21 cellular contexts compared by ENCODE assay signal in the genomic region with DNA sequence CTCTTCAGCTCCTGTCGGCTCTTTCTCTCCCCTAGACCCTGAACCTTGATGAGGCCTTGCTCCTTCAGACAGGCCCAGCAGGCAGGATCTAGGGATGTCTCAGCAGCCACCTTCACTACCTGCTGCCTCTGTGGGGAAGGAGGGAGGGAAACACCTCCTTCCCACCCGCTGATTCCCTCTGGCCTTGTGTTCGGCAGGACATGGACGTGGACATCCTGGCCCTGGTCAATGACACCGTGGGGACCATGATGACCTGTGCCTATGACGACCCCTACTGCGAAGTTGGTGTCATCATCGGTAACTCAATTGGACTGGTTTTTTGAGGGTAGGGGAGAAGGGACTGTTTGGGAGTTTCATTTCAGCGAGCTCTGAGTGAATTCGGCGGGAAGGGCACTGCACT. TPM values are rescaled to one million over a fixed set of nuclear protein-coding genes. Genes with fewer than 3 reads are reported as not detected.
DNase-seq lines count a peak whose midpoint lies in the region; ATAC-seq and TF ChIP-seq lines count a peak whose summit lies in the region.
"Had no signal": no experiment of that assay in that cellular context is flagged by ENCODE, and none has a peak within 500 bp of the region (broad histone marks: within the 10 kb centered on the region; RNA-seq: fewer than 3 reads in every experiment).

No MANE protein-coding gene starts in this region.

- H3K4me1 ChIP-seq in neuronal stem cell (ENCODE audit: control insufficient read depth in 2 of 2, insufficient read depth in 1 of 2, low read depth in 1 of 2, low read length in 2 of 2) (peaks cover 4% of the 10 kb centered on the region in 2 donors), thoracic aorta (ENCODE audit: control insufficient read depth in 1 of 2, low read depth in 2 of 2) (peaks cover 12 to 26% of the 10 kb centered on the region in 2 donors)

- H3K18ac ChIP-seq in neuronal stem cell (ENCODE audit: low read length): no peak overlapping the region

- H2BK15ac ChIP-seq in neuronal stem cell (ENCODE audit: low read length): no peak overlapping the region

- H4K91ac ChIP-seq in neuronal stem cell (ENCODE audit: low read depth, low read length, poor library complexity): no peak overlapping the region

- H3K4me3 ChIP-seq in neuronal stem cell (ENCODE audit: low read length in 2 of 2): peak overlapping the region in 1 of 2 donors; percentile 36
- H3K4me3 ChIP-seq in thoracic aorta: no peak overlapping the region

- TF ChIP-seq CTCF in Calu3 (IDR thresholded peaks at IDR 0.05; ENCODE audit: unreplicated experiment) (no peak), RWPE1 (conservative IDR thresholded peaks at IDR 0.05; ENCODE audit: low read depth) (no peak), thoracic aorta (IDR thresholded peaks at IDR 0.05) (no peak)

- CTCF ChIA-PET in Calu3 (lab: Charles Lee) (no interaction called here), RWPE1 (lab: Yijun Ruan, JAX) (interaction anchor here (1.1 to 2.0 kb wide), 2 partner anchors 152 to 168 kb away, joined by 6 to 8 read pairs; no protein-coding TSS in a partner anchor)

- H3K79me1 ChIP-seq in neuronal stem cell (ENCODE audit: low read depth, low read length): no peaks in the 10 kb centered on the region

- no peak overlapping the region for H3K4me3 Mint-ChIP-seq in Calu3 (ENCODE audit: low read depth, unreplicated experiment)
- H3K4me3 Mint-ChIP-seq: CD4-positive, CD25-positive, alpha-beta regulatory T cell; IgD-negative memory B cell had no signal

- peaks cover 94% of the 10 kb centered on the region for H3K36me3 Mint-ChIP-seq in Calu3 (ENCODE audit: insufficient read depth, unreplicated experiment)
- H3K36me3 Mint-ChIP-seq: IgD-negative memory B cell had no signal

- DNase-seq in Calu3 (no peak), RWPE1 (ENCODE audit: low spot score) (no peak), neuronal stem cell (ENCODE audit: low spot score) (no peak), thoracic aorta (ENCODE audit: low spot score) (no peak), GDM1 (lab: John Stamatoyannopoulos, UW) (no peak)
- no peak for DNase-seq in activated T-cell treated with anti-CD3 and anti-CD28 coated beads, Interleukin-2, amount 50 U/mL, for 48 hours
- DNase-seq: CD4-positive, CD25-positive, alpha-beta regulatory T cell; DMS53; H7; NCI-H1092; NCI-H1417 treated with DMSO at 0.1 percent for 48 hours; NCI-H1694 treated with DMSO at 0.1 percent for 48 hours; NCI-H2081; NCI-H226; NCI-H510A; NCI-H69; RPMI8226; SHP77 had no signal

- H3K9me3 Mint-ChIP-seq in Calu3 (ENCODE audit: low read depth, unreplicated experiment): no peaks in the 10 kb centered on the region
- H3K9me3 Mint-ChIP-seq: CD4-positive, CD25-positive, alpha-beta regulatory T cell; IgD-negative memory B cell had no signal

- no peak overlapping the region for H3K4me2 ChIP-seq in neuronal stem cell (ENCODE audit: insufficient read depth, low read length, poor library complexity, severe bottlenecking)
- H3K4me2 ChIP-seq: KMS-11 had no signal

- peak overlapping the region; percentile 29 for H3K23ac ChIP-seq in neuronal stem cell (ENCODE audit: low read depth, low read length, poor library complexity)

- ATAC-seq in thoracic aorta (ENCODE audit: insufficient number of reproducible peaks, low FRiP score, low read depth) (no peak), GM21723 (IDR thresholded peaks at IDR 0.05; ENCODE audit: unreplicated experiment) (no peak)

- H2BK12ac ChIP-seq in neuronal stem cell (ENCODE audit: low read length): no peak overlapping the region

- H3K9ac ChIP-seq in neuronal stem cell (ENCODE audit: low read depth, low read length, poor library complexity): no peak overlapping the region
- H3K9ac ChIP-seq: KMS-11 had no signal

- BruUV-seq in Calu3 (replicated peaks; lab: Mats Ljungman, UMichigan): no TSS peak

- no peaks in the 10 kb centered on the region for H3K27me3 Mint-ChIP-seq in Calu3 (ENCODE audit: unreplicated experiment)
- H3K27me3 Mint-ChIP-seq: IgD-negative memory B cell had no signal

- WGBS in neuronal stem cell (ENCODE audit: extremely low coverage in 2 of 2, insufficient read length in 2 of 2, insufficient replicate concordance in 1 of 2), 2 donors: no CpG with 5 or more reads among the region's 11 CpGs

- H2BK5ac ChIP-seq in neuronal stem cell (ENCODE audit: low read length): no peak overlapping the region

- POLR2A ChIA-PET in RWPE1 (lab: Yijun Ruan, JAX; ENCODE audit: low non-redundant PET): no interaction called here

- H2AK5ac ChIP-seq in neuronal stem cell (ENCODE audit: low read depth, low read length): no peak overlapping the region

- H3K27me3 ChIP-seq in neuronal stem cell (ENCODE audit: control insufficient read depth in 3 of 3, insufficient read depth in 3 of 3, low read depth in 1 of 3, low read length in 3 of 3) (peaks cover 0 to 10% (median 0%) of the 10 kb centered on the region in 3 experiments), thoracic aorta (replicated peaks; ENCODE audit: insufficient read depth) (no peaks in the 10 kb centered on the region)

- no peak overlapping the region for H2BK120ac ChIP-seq in neuronal stem cell (ENCODE audit: low read depth, low read length)

- H3K27ac Mint-ChIP-seq in Calu3 (ENCODE audit: unreplicated experiment): peak overlapping the region; percentile 43
- H3K27ac Mint-ChIP-seq: CD4-positive, CD25-positive, alpha-beta regulatory T cell had no signal

- H3K9me3 ChIP-seq in neuronal stem cell (replicated peaks in 1 of 2; ENCODE audit: control insufficient read depth in 2 of 2, insufficient read depth in 1 of 2, low read depth in 1 of 2, low read length in 2 of 2) (no peaks in the 10 kb centered on the region), thoracic aorta (no peaks in the 10 kb centered on the region)

- peak overlapping the region; percentile 0 for H3K14ac ChIP-seq in neuronal stem cell (ENCODE audit: low read length)

- H3K4me1 Mint-ChIP-seq in Calu3 (ENCODE audit: low read depth, unreplicated experiment): peaks cover 6% of the 10 kb centered on the region

- H4K8ac ChIP-seq in neuronal stem cell (ENCODE audit: low read depth, low read length): no peak overlapping the region

- no peaks in the 10 kb centered on the region for H3K36me3 ChIP-seq in neuronal stem cell (replicated peaks in 1 of 2; ENCODE audit: control insufficient read depth in 2 of 2, insufficient read depth in 2 of 2, low read length in 2 of 2)
- H3K36me3 ChIP-seq in thoracic aorta: no peaks in the 10 kb centered on the region

- intact Hi-C loops in Calu3 (cut with micrococcal nuclease; ENCODE audit: unreplicated experiment): no loop called here

- no peak overlapping the region for H2AFZ ChIP-seq in neuronal stem cell (ENCODE audit: low read length)

- no peak overlapping the region for H3K4ac ChIP-seq in neuronal stem cell (ENCODE audit: low read length)

- peak overlapping the region; percentile 84 for H3K27ac ChIP-seq in RWPE1
- no peak overlapping the region for H3K27ac ChIP-seq in neuronal stem cell (replicated peaks; ENCODE audit: low read length)
- peak overlapping the region; percentile 4 to 27 for H3K27ac ChIP-seq in thoracic aorta
- H3K27ac ChIP-seq: KMS-11 had no signal

RNA-seq across cellular contexts. Expression of gene HKDC1, which starts 20.3 kb away (rescaled TPM):
- total RNA-seq in Calu3 (2022) (112 and 113 TPM in 2 replicates), thoracic aorta (under 1 TPM in 1 of 2 donors, not detected in 1; 0.14 TPM)
- not detected for polyA plus RNA-seq in neuronal stem cell (2013, experiment 1 of 2)
- not detected for polyA plus RNA-seq in neuronal stem cell (2013, experiment 2 of 2)

RNA-seq across cellular contexts. Expression of gene HK1, which starts 37.8 kb away (rescaled TPM):
- total RNA-seq in Calu3 (2022) (58.8 and 61.0 TPM in 2 replicates), thoracic aorta (100 to 1,000 TPM; 150 to 158 TPM)
- 26.2 TPM for polyA plus RNA-seq in neuronal stem cell (2013, experiment 1 of 2)
- 26.0 TPM for polyA plus RNA-seq in neuronal stem cell (2013, experiment 2 of 2)

Comparison
In these comparisons a context has a peak if more than half of its experiments do, and no peak if none do; other contexts are left out.
1. RNA of gene HKDC1, which starts 20.3 kb away (total RNA-seq): 112 to 113 TPM in Calu3; 0.14 TPM in thoracic aorta; every median in the first group is over 10 times any median in the second.